In the genomic region with DNA sequence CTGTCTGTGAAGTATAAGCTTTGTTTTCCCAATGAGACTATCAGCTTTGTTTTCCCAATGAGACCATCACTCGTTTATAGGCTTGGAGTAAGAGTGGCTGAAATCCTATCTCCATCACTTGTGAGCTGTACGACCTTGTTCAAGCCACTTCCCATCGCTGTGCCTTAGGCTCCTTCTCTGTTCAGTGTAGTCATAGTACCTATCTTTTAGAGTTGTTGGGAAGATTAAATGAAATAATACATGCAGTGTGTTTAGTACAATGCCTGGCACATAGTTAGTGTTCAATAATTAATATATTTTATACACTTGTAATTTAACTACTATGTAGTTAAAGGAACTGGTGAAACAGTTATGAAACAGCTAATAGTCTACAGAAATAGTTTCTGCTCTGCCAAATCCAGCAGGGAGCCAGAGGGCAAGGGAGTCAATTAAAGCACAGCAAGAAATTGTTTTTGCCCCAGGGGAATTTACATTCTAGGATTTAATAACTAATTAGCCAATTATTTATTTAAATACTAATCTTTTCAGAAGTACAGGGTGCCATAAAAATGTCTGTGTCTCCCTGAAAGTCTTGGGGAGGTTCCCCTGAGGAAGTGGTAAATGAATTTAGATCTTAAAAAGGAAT, we compare ENCODE assay signal across 1 cellular context.
TF ChIP-seq lines count a peak whose summit lies in the region.

No MANE protein-coding gene starts in this region.

TF ChIP-seq in HepG2, 621 proteins besides CTCF, POLR2A, EP300 and RAD21 (continued from another document):
- TF ChIP-seq, protein P1, sequence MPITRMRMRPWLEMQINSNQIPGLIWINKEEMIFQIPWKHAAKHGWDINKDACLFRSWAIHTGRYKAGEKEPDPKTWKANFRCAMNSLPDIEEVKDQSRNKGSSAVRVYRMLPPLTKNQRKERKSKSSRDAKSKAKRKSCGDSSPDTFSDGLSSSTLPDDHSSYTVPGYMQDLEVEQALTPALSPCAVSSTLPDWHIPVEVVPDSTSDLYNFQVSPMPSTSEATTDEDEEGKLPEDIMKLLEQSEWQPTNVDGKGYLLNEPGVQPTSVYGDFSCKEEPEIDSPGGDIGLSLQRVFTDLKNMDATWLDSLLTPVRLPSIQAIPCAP (CRISPR knock-in tag; IDR thresholded peaks at IDR 0.05; ENCODE audit: low read depth) = no peak
- no peak for TF ChIP-seq ZNF343 (CRISPR knock-in tag; IDR thresholded peaks at IDR 0.05)
- TF ChIP-seq ATF7-NPFF (CRISPR knock-in tag; IDR thresholded peaks at IDR 0.05; ENCODE audit: low read depth) = no peak
- no peak for TF ChIP-seq NPAS2 (CRISPR knock-in tag; IDR thresholded peaks at IDR 0.05; ENCODE audit: borderline replicate concordance)
- TF ChIP-seq, protein P2, sequence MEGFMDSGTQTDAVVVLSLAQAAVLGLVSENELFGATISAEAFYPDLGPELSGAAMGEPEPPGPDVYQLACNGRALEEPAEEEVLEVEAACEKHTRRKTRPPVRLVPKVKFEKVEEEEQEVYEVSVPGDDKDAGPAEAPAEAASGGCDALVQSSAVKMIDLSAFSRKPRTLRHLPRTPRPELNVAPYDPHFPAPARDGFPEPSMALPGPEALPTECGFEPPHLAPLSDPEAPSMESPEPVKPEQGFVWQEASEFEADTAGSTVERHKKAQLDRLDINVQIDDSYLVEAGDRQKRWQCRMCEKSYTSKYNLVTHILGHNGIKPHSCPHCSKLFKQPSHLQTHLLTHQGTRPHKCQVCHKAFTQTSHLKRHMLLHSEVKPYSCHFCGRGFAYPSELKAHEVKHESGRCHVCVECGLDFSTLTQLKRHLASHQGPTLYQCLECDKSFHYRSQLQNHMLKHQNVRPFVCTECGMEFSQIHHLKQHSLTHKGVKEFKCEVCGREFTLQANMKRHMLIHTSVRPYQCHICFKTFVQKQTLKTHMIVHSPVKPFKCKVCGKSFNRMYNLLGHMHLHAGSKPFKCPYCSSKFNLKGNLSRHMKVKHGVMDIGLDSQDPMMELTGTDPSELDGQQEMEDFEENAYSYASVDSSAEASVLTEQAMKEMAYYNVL (CRISPR knock-in tag; IDR thresholded peaks at IDR 0.05; ENCODE audit: borderline replicate concordance) = no peak
- TF ChIP-seq EHMT2 (IDR thresholded peaks at IDR 0.05; ENCODE audit: borderline replicate concordance, low read depth, low read length) = no peak
- TF ChIP-seq GZF1 (CRISPR knock-in tag; IDR thresholded peaks at IDR 0.05) = no peak
TF ChIP-seq in HepG2: peak in this region for 0.
